10 cellular contexts compared by ENCODE assay signal in genomic region chr3:170802164-170803151, GRCh38.
A peak's percentile ranks its signal among the peaks of the same experiment; 100 is the strongest.
DNase-seq lines count a peak whose midpoint lies in the region; ATAC-seq and TF ChIP-seq lines count a peak whose summit lies in the region.
"Had no signal": no experiment of that assay in that cellular context is flagged by ENCODE, and none has a peak within 500 bp of the region (broad histone marks: within the 10 kb centered on the region; RNA-seq: fewer than 3 reads in every experiment).

No MANE protein-coding gene starts in this region.

- no peaks in the 10 kb centered on the region for H3K9me3 Mint-ChIP-seq in Caco-2 (ENCODE audit: unreplicated experiment)
- H3K9me3 Mint-ChIP-seq: CD8-positive, alpha-beta T cell had no signal

- no peaks in the 10 kb centered on the region for H3K36me3 ChIP-seq in MG63
- no peaks in the 10 kb centered on the region for H3K36me3 ChIP-seq in Caco-2 (ENCODE audit: control insufficient read depth, insufficient read depth, low read length)

- no peaks in the 10 kb centered on the region for H3K4me1 ChIP-seq in Caco-2

- H3K27me3 Mint-ChIP-seq in Caco-2 (ENCODE audit: insufficient read depth, unreplicated experiment) = peaks cover 16% of the 10 kb centered on the region

- H3K4me3 Mint-ChIP-seq in Caco-2 (ENCODE audit: unreplicated experiment) = no peak overlapping the region
- H3K4me3 Mint-ChIP-seq: CD8-positive, alpha-beta T cell had no signal

- no peak for TF ChIP-seq CTCF in AG10803 (conservative IDR thresholded peaks at IDR 0.05; ENCODE audit: low read length)
- no peak for TF ChIP-seq CTCF in Caco-2 (IDR thresholded peaks at IDR 0.05; ENCODE audit: insufficient read depth in 1 of 2, low read depth in 1 of 2, low read length in 1 of 2, severe bottlenecking in 1 of 2, unreplicated experiment in 1 of 2)

- no peaks in the 10 kb centered on the region for H3K36me3 Mint-ChIP-seq in Caco-2 (ENCODE audit: insufficient read depth, unreplicated experiment)
- H3K36me3 Mint-ChIP-seq: CD8-positive, alpha-beta T cell had no signal

- DNase-seq in AG10803 (ENCODE audit: low read depth) (peak; percentile 100), MG63 (peak; percentile 79), dermis blood vessel endothelial cell (peak; percentile 87), mucosa of gallbladder (ENCODE audit: low spot score) (peak; percentile 39), Caco-2 (no peak), NOMO-1 treated with dmso at 0.1 percent for 144 hours (lab: John Stamatoyannopoulos, UW; ENCODE audit: unreplicated experiment) (no peak), activated gamma-delta T cell (lab: John Stamatoyannopoulos, UW) (no peak)
- DNase-seq: CD8-positive, alpha-beta T cell; stimulated activated CD4-positive, alpha-beta T cell treated with anti-CD3 and anti-CD28 coated beads, Interleukin-4, amount 100 ng/mL, for 1 hour had no signal

- no peaks in the 10 kb centered on the region for H3K4me1 Mint-ChIP-seq in Caco-2 (ENCODE audit: low read depth, unreplicated experiment)

- intact Hi-C loops in Caco-2 (cut with micrococcal nuclease; ENCODE audit: unreplicated experiment) = no loop called here

- H3K4me3 ChIP-seq in AG10803 (ENCODE audit: low read length) (no peak overlapping the region), MG63 (no peak overlapping the region), Caco-2 (ENCODE audit: low read depth, low read length) (no peak overlapping the region)

- H3K9me3 ChIP-seq in MG63 = peaks cover 6% of the 10 kb centered on the region
- H3K9me3 ChIP-seq in Caco-2 = no peaks in the 10 kb centered on the region; the same call in 1 of the 2 replicates

- no peaks in the 10 kb centered on the region for H3K27me3 ChIP-seq in MG63
- no peaks in the 10 kb centered on the region for H3K27me3 ChIP-seq in Caco-2 (replicated peaks; ENCODE audit: control insufficient read depth, insufficient read depth, low read length)

- BruUV-seq in Caco-2 (replicated peaks; lab: Mats Ljungman, UMichigan) = no TSS peak

- ATAC-seq in activated CD4-positive, CD25-positive, alpha-beta regulatory T cell treated with anti-CD3 and anti-CD28 coated beads, Interleukin-2, amount 50 U/mL, for 24 hours = no peak
- ATAC-seq: CD8-positive, alpha-beta T cell had no signal

- CTCF ChIA-PET in Caco-2 (lab: Charles Lee) = no interaction called here

- POLR2A ChIA-PET in Caco-2 (lab: Charles Lee) = no interaction called here

- H3K27ac Mint-ChIP-seq in Caco-2 (ENCODE audit: unreplicated experiment) = no peak overlapping the region
- H3K27ac Mint-ChIP-seq: CD8-positive, alpha-beta T cell had no signal

Comparison
In these comparisons a context has a peak if more than half of its experiments do, and no peak if none do; other contexts are left out.
1. DNase-seq: peak in AG10803 (single experiment), MG63 (single experiment), dermis blood vessel endothelial cell (single experiment) and mucosa of gallbladder (single experiment); none in Caco-2 (0 of 2), NOMO-1 treated with dmso at 0.1 percent for 144 hours (single experiment) and activated gamma-delta T cell (single experiment).